ENCODE assay signal across 24 cellular contexts in genomic region chr15:24917431-24917830, GRCh38.
"Had no signal": no experiment of that assay in that cellular context is flagged by ENCODE, and none has a peak within 500 bp of the region (broad histone marks: within the 10 kb centered on the region; RNA-seq: fewer than 3 reads in every experiment).

No MANE protein-coding gene starts in this region.

- H3K27ac ChIP-seq: left lung, lower lobe of right lung, neural progenitor cell, ovary, right atrium auricular region, right lobe of liver, tibial nerve, vagina had no signal

- H2AFZ ChIP-seq: neural progenitor cell had no signal

- H3K9ac ChIP-seq: neural progenitor cell had no signal

- H3K27me3 ChIP-seq: left lung, neural progenitor cell, ovary, right atrium auricular region, right lobe of liver, tibial nerve, vagina had no signal

- H3K4me3 ChIP-seq: left lung, lower lobe of right lung, neural progenitor cell, ovary, right atrium auricular region, right lobe of liver, smooth muscle cell, tibial nerve, vagina had no signal

- H3K9me3 ChIP-seq: ovary, right lobe of liver, vagina had no signal

- H3K4me2 ChIP-seq: neural progenitor cell, smooth muscle cell had no signal

- ATAC-seq: left colon; left lung; lower lobe of right lung; right lobe of liver; stimulated activated memory B cell treated with anti-CD40 and anti-IgM and Interleukin-4, amounts not matched to agents 10 μg/mL and 1 μg/mL and 100 μg/mL, for 72 hours had no signal

- H3K36me3 ChIP-seq: left lung, lower lobe of right lung, neural progenitor cell, ovary, right atrium auricular region, right lobe of liver, tibial nerve, vagina had no signal

- DNase-seq: hippocampal formation; kidney; left colon; left lung; lower lobe of right lung; mammary epithelial cell; mesendoderm; naive B cell; natural killer cell; nephron progenitor cell; ovary; right lobe of liver; stimulated activated CD4-positive, alpha-beta T cell treated with anti-CD3 and anti-CD28 coated beads, Interleukin-1b, Interleukin-23, amount 100 ng/mL, for 48 hours; stimulated activated CD4-positive, alpha-beta T cell treated with anti-CD3 and anti-CD28 coated beads, Interleukin-2, amount 100 ng/mL, for 48 hours; stimulated activated CD4-positive, alpha-beta T cell treated with anti-CD3 and anti-CD28 coated beads, Interleukin-4, amount 100 ng/mL, for 4 hours; stimulated activated CD8-positive, alpha-beta memory T cell treated with anti-CD3 and anti-CD28 coated beads, Interleukin-4, amount 100 ng/mL, for 48 hours; stimulated activated naive CD4-positive, alpha-beta T cell treated with Interleukin-2 at 50 U/mL for 16 hours; substantia nigra had no signal

- H3K4me1 ChIP-seq: left lung, lower lobe of right lung, right atrium auricular region, right lobe of liver, tibial nerve, vagina had no signal
